8 cellular contexts compared by ENCODE assay signal in the genomic region with DNA sequence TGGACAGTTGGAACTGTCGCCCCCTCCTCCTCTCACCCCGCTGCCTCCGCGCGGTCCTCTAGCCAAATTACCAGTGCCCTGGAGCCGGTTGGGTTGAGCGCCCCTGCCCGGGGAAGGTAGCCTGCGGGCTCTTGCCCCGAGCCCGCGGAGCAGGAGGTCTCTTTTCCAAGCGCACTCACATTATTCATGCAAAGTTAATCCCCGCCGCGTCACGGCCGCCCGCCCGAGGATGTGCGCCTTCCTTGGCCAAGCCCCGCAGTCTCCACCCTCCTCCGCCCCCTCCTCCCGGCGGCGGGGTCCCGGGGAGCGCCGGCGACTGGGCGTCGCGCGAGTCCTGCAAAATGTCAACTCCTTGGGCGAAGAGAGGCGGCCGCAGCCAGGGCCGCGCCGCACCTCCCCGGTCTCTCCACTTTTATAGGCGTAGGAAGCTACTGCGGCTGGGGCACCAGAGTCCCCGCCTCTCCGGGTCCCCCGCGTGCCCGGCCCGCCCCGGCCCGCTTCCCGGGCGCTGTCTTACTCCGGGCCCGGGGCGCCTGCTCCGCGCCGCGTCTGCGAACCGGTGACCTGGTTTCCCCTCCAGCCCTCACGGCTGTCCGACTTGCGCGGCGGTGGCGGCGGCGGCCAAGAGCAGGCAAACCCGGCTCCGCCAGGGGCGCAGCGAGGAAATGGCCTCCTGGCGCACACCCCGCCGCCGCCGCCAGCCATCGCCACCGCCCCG. TPM values are rescaled to one million over a fixed set of nuclear protein-coding genes. Genes with fewer than 3 reads are reported as not detected.
DNase-seq lines count a peak whose midpoint lies in the region; ATAC-seq and TF ChIP-seq lines count a peak whose summit lies in the region.

A gene (minus strand): TSS at position 235 of the 718 bp plus-strand sequence.

- no peaks in the 10 kb centered on the region for H3K9me2 ChIP-seq in HCT116 (ENCODE audit: insufficient read depth)

- H3K9me3 ChIP-seq in HCT116 (ENCODE audit: control insufficient read depth in 1 of 2, insufficient read depth in 1 of 2, low read depth in 1 of 2, low read length in 2 of 2) = no peaks in the 10 kb centered on the region
- no peaks in the 10 kb centered on the region for H3K9me3 ChIP-seq in SJSA1 (replicated peaks)
- H3K9me3 ChIP-seq in mesenchymal stem cell (ENCODE audit: control insufficient read depth, low read length) = no peaks in the 10 kb centered on the region
- H3K9me3 ChIP-seq in testis = no peaks in the 10 kb centered on the region

- peak within 1 kb of the TSS; percentile 88 for H4K91ac ChIP-seq in mesenchymal stem cell (ENCODE audit: low read length)

- peak within 1 kb of the TSS; percentile 93 for H2BK120ac ChIP-seq in mesenchymal stem cell (ENCODE audit: low read depth, low read length)

- H2AFZ ChIP-seq in HCT116 (ENCODE audit: low read depth, low read length, poor library complexity, severe bottlenecking) = peak within 1 kb of the TSS; percentile 69
- peak within 1 kb of the TSS; percentile 92 for H2AFZ ChIP-seq in mesenchymal stem cell (ENCODE audit: low read depth, low read length)

- DNase-seq in GM10248 (ENCODE audit: extremely low spot score) (peak; percentile 31), HCT116 (ENCODE audit: low read depth, low spot score) (peak; percentile 27), SJSA1 (ENCODE audit: low read depth in 1 of 2, low spot score in 2 of 2) (peak; percentile 60 to 67), epithelial cell of proximal tubule (ENCODE audit: low read depth) (no peak), mesenchymal stem cell (peak; percentile 76), testis (peak; percentile 48), GF-D8 (lab: John Stamatoyannopoulos, UW) (no peak)

- BruUV-seq in HCT116 (replicated peaks; lab: Mats Ljungman, UMichigan) = no TSS peak

- no peaks in the 10 kb centered on the region; the same call in 1 of the 2 replicates for H3K27me3 ChIP-seq in HCT116 (ENCODE audit: insufficient read depth, low read length)
- H3K27me3 ChIP-seq in SJSA1 (replicated peaks) = no peaks in the 10 kb centered on the region; the same call in 1 of the 2 replicates
- H3K27me3 ChIP-seq in mesenchymal stem cell (ENCODE audit: control insufficient read depth in 1 of 2, insufficient read depth in 1 of 2, low read length in 2 of 2) = no peaks in the 10 kb centered on the region
- H3K27me3 ChIP-seq in testis = no peaks in the 10 kb centered on the region

- H3K4me3 ChIP-seq in HCT116 (replicated peaks in 1 of 2; ENCODE audit: low read depth in 1 of 2, low read length in 2 of 2) = peak within 1 kb of the TSS; percentile 56 to 71
- peak within 1 kb of the TSS; percentile 83 for H3K4me3 ChIP-seq in SJSA1
- peak within 1 kb of the TSS; percentile 86 for H3K4me3 ChIP-seq in epithelial cell of proximal tubule (ENCODE audit: low read depth, low read length)
- H3K4me3 ChIP-seq in mesenchymal stem cell (ENCODE audit: insufficient read depth in 1 of 2, low read depth in 1 of 2, low read length in 2 of 2) = peak within 1 kb of the TSS; percentile 86 to 91
- peak within 1 kb of the TSS; percentile 63 to 75 for H3K4me3 ChIP-seq in testis

- H2BK12ac ChIP-seq in mesenchymal stem cell (ENCODE audit: low read length in 2 of 2) = peak within 1 kb of the TSS; percentile 87 to 96

- H3K4me2 ChIP-seq in HCT116 (ENCODE audit: low read length) (peak within 1 kb of the TSS; percentile 97), mesenchymal stem cell (ENCODE audit: low read length, poor library complexity, severe bottlenecking) (peak within 1 kb of the TSS; percentile 97)

- intact Hi-C loops in HCT116 (cut with micrococcal nuclease) = no loop called here
- intact Hi-C loops in testis (cut with DNase I; ENCODE audit: low total_unique reads) = no loop called here

- peak within 1 kb of the TSS; percentile 80 for H2BK5ac ChIP-seq in mesenchymal stem cell (ENCODE audit: low read depth, low read length, poor library complexity, severe bottlenecking)

- H3K79me2 ChIP-seq in HCT116 (ENCODE audit: insufficient read depth, low read length) = no peaks in the 10 kb centered on the region

- H2BK15ac ChIP-seq in mesenchymal stem cell (ENCODE audit: low read depth, poor library complexity, severe bottlenecking) = peak within 1 kb of the TSS; percentile 98

- no peaks in the 10 kb centered on the region for H4K20me1 ChIP-seq in HCT116 (ENCODE audit: insufficient read depth)

- H3K14ac ChIP-seq in mesenchymal stem cell (ENCODE audit: low read length in 2 of 2) = peak within 1 kb of the TSS; percentile 50 to 89

- TF ChIP-seq RAD21 in HCT116 (IDR thresholded peaks at IDR 0.05; ENCODE audit: low read depth) = no peak

- peak within 1 kb of the TSS; percentile 89 to 98 for H3K18ac ChIP-seq in mesenchymal stem cell (ENCODE audit: low read depth in 1 of 2, low read length in 2 of 2)

- CTCF ChIA-PET in GM10248 (lab: Yijun Ruan, JAX) = no interaction called here
- CTCF ChIA-PET in HCT116 (lab: Charles Lee) = interaction anchor here (1.0 kb wide), 1 partner anchor 10 kb away, joined by 3 read pairs; no protein-coding TSS in a partner anchor

- H3K36me3 ChIP-seq in HCT116 (ENCODE audit: control insufficient read depth in 1 of 2, insufficient read depth in 2 of 2, low read length in 2 of 2) (no peaks in the 10 kb centered on the region), SJSA1 (no peaks in the 10 kb centered on the region), mesenchymal stem cell (ENCODE audit: control insufficient read depth in 1 of 2, insufficient read depth in 2 of 2, low read depth in 1 of 2, low read length in 2 of 2) (no peaks in the 10 kb centered on the region), testis (ENCODE audit: low read depth, missing control alignments) (no peaks in the 10 kb centered on the region)

- RAD21 ChIA-PET in HCT116 (lab: Charles Lee; ENCODE audit: low non-redundant PET in 1 of 2, low total read pairs in 2 of 2, uncharacterized antibody in 2 of 2, unreplicated experiment in 2 of 2) = no interaction called here

- peaks cover 10% of the 10 kb centered on the region for H3K79me1 ChIP-seq in mesenchymal stem cell (replicated peaks; ENCODE audit: low read length, poor library complexity, severe bottlenecking)

- peak within 1 kb of the TSS in 1 of 2 experiments; percentile 70 for H3K23ac ChIP-seq in mesenchymal stem cell (ENCODE audit: low read length in 2 of 2)

- H3K27ac ChIP-seq in HCT116 (ENCODE audit: low read depth, low read length) (peak within 1 kb of the TSS; percentile 69), SJSA1 (peak within 1 kb of the TSS; percentile 57), mesenchymal stem cell (ENCODE audit: low read length, poor library complexity, severe bottlenecking) (peak within 1 kb of the TSS; percentile 58), testis (peak within 1 kb of the TSS; percentile 76 to 85)

- H4K8ac ChIP-seq in mesenchymal stem cell (ENCODE audit: low read length) = peak within 1 kb of the TSS; percentile 98

- no peak within 1 kb of the TSS for H2AK5ac ChIP-seq in mesenchymal stem cell (ENCODE audit: low read length, severe bottlenecking)

- TF ChIP-seq POLR2A in HCT116 (IDR thresholded peaks at IDR 0.05; ENCODE audit: borderline replicate concordance, extremely low read depth, insufficient read depth, insufficient read length) (no peak), testis (IDR thresholded peaks at IDR 0.05) (no peak)

- peak; percentile 70 for ATAC-seq in HCT116
- ATAC-seq in HG02610 (IDR thresholded peaks at IDR 0.05; ENCODE audit: unreplicated experiment) = no peak

- WGBS in mesenchymal stem cell = under 1% methylated on average over 74 of the region's 82 CpGs
- 0% methylated on average over 56 of the region's 82 CpGs; no CpG with 5 or more reads in 1 of the 2 donors for WGBS in testis, 2 donors

- TF ChIP-seq CTCF in GM10248 (IDR thresholded peaks at IDR 0.05; ENCODE audit: control extremely low read depth, extremely low read depth, low read depth, missing control alignments) (no peak), HCT116 (IDR thresholded peaks at IDR 0.05 in 2 of 3, conservative IDR thresholded peaks at IDR 0.05 in 1 of 3; ENCODE audit: borderline replicate concordance in 1 of 3, insufficient read depth in 1 of 3, low read depth in 2 of 3, low read length in 2 of 3) (peak in 1 of 3 experiments; percentile 26; a peak in 1 of 6 replicates), epithelial cell of proximal tubule (conservative IDR thresholded peaks at IDR 0.05; ENCODE audit: low read depth, low read length) (peak; percentile 8), testis (IDR thresholded peaks at IDR 0.05) (peak in 1 of 3 experiments; percentile 30)

- peak within 1 kb of the TSS; percentile 72 to 93 for H3K4ac ChIP-seq in mesenchymal stem cell (ENCODE audit: low read depth in 1 of 2, low read length in 2 of 2)

- H3K4me1 ChIP-seq in HCT116 (ENCODE audit: control insufficient read depth in 1 of 2, insufficient read depth in 2 of 2, low read length in 2 of 2) (peaks cover 8 to 26% of the 10 kb centered on the region in 2 experiments; a peak in 3 of 4 replicates), SJSA1 (replicated peaks) (peaks cover 6% of the 10 kb centered on the region), mesenchymal stem cell (ENCODE audit: control insufficient read depth, insufficient read depth, low read depth, low read length) (peaks cover 11% of the 10 kb centered on the region), testis (no peaks in the 10 kb centered on the region)

- H3K9ac ChIP-seq in HCT116 (ENCODE audit: low read length) (peak within 1 kb of the TSS; percentile 64), mesenchymal stem cell (ENCODE audit: low read length) (peak within 1 kb of the TSS; percentile 90)

- POLR2A ChIA-PET in GM10248 (lab: Yijun Ruan, JAX) = no interaction called here
- POLR2A ChIA-PET in HCT116 (lab: Charles Lee) = no interaction called here

TF ChIP-seq in HCT116, 20 proteins besides CTCF, POLR2A, EP300 and RAD21:
- TF ChIP-seq YY1 (IDR thresholded peaks at IDR 0.05; ENCODE audit: extremely low read depth, insufficient replicate concordance, low read depth, low read length) = peak; percentile 4
- peak; percentile 62; the same call in 1 of the 2 replicates for TF ChIP-seq ZFX (IDR thresholded peaks at IDR 0.05)
- TF ChIP-seq CEBPB (IDR thresholded peaks at IDR 0.05; ENCODE audit: low read depth) = no peak

RNA-seq across cellular contexts. Expression of the gene that starts here (rescaled TPM):
- total RNA-seq in HCT116 (2021; ENCODE audit: unreplicated experiment) (2.5 TPM), epithelial cell of proximal tubule (2.1 and 11.8 TPM in 2 replicates), testis (1 to 10 TPM; 1.3 to 1.4 TPM)
- 0.75 and 1.5 TPM in 2 replicates for polyA plus RNA-seq in HCT116 (2012)
- 1.5 and 3.2 TPM in 2 replicates for total RNA-seq in SJSA1 (2014; rRNA removed; shearing (Covaris generic))
- 5.1 TPM for polyA plus RNA-seq in mesenchymal stem cell (2013, experiment 1 of 2)
- 4.9 TPM for polyA plus RNA-seq in mesenchymal stem cell (2013, experiment 2 of 2)
- polyA plus RNA-seq in testis (ENCODE audit: insufficient read depth, low read depth, low replicate concordance) = 2.0 TPM

Comparison
In these comparisons a context has a peak if more than half of its experiments do, and no peak if none do; other contexts are left out.
1. DNase-seq: peak in GM10248 (single experiment), HCT116 (single experiment), SJSA1 (2 of 2), mesenchymal stem cell (single experiment) and testis (single experiment); none in epithelial cell of proximal tubule (single experiment) and GF-D8 (single experiment).
2. Peak in every context shown above with its lines, with median percentiles within 50 percentile points of each other: H3K27ac ChIP-seq and H3K4me3 ChIP-seq.